9 cellular contexts compared by ENCODE assay signal in genomic region chrX:53440101-53440500, GRCh38. TPM values are rescaled to one million over a fixed set of nuclear protein-coding genes. Genes with fewer than 3 reads are reported as not detected.
DNase-seq lines count a peak whose midpoint lies in the region; FAIRE-seq and TF ChIP-seq lines count a peak whose summit lies in the region.
"Had no signal": no experiment of that assay in that cellular context is flagged by ENCODE, and none has a peak within 500 bp of the region (broad histone marks: within the 10 kb centered on the region; RNA-seq: fewer than 3 reads in every experiment).

No MANE protein-coding gene starts in this region.

- CTCF ChIA-PET in A673 (lab: Charles Lee): no interaction called here

- BruUV-seq in A673 (replicated peaks; lab: Mats Ljungman, UMichigan): no TSS peak

- no peaks in the 10 kb centered on the region for H3K9me3 ChIP-seq in A673 (ENCODE audit: low read depth, low read length, poor library complexity, severe bottlenecking)
- H3K9me3 ChIP-seq in HUES48 (ENCODE audit: control insufficient read depth, insufficient read depth, low read length): peaks cover 10% of the 10 kb centered on the region; the same call in 1 of the 2 replicates
- H3K9me3 ChIP-seq in adrenal gland (replicated peaks in 1 of 3): no peaks in the 10 kb centered on the region
- H3K9me3 ChIP-seq in mononuclear cell (ENCODE audit: low read depth, low read length): no peaks in the 10 kb centered on the region

- TF ChIP-seq CTCF in A673 (conservative IDR thresholded peaks at IDR 0.05; ENCODE audit: low read depth, low read length) (no peak), adrenal gland (IDR thresholded peaks at IDR 0.05) (no peak), GM13976 (IDR thresholded peaks at IDR 0.05; ENCODE audit: borderline replicate concordance, control extremely low read depth, extremely low read depth, insufficient read depth, missing control alignments) (no peak)

- H3K36me3 ChIP-seq in A673 (ENCODE audit: insufficient read depth, low read length, poor library complexity, severe bottlenecking): no peaks in the 10 kb centered on the region
- H3K36me3 ChIP-seq in HUES48 (ENCODE audit: control insufficient read depth, insufficient read depth, low read length): no peaks in the 10 kb centered on the region
- no peaks in the 10 kb centered on the region for H3K36me3 ChIP-seq in adrenal gland (replicated peaks in 1 of 2)

- FAIRE-seq in urothelium cell line (lab: Jason Lieb, UNC) (no peak), HTR-8/SVneo (lab: Jason Lieb, UNC) (no peak)

- H3K27me3 ChIP-seq in A673 (replicated peaks; ENCODE audit: insufficient read depth, low read depth, low read length, poor library complexity): peaks cover 29% of the 10 kb centered on the region
- peaks cover 8% of the 10 kb centered on the region for H3K27me3 ChIP-seq in HUES48 (ENCODE audit: control insufficient read depth, insufficient read depth, low read length)
- H3K27me3 ChIP-seq in adrenal gland: no peaks in the 10 kb centered on the region
- no peaks in the 10 kb centered on the region for H3K27me3 ChIP-seq in mononuclear cell (ENCODE audit: insufficient read depth, low read length)

- peaks cover 5% of the 10 kb centered on the region for H3K4me1 ChIP-seq in A673 (ENCODE audit: insufficient read depth, low read length, poor library complexity, severe bottlenecking)
- H3K4me1 ChIP-seq in HUES48 (ENCODE audit: control insufficient read depth, insufficient read depth, low read length): 0 out of 2 replicates have a peak, but pooled peaks cover 6% of the 10 kb centered on the region
- peaks cover 5 to 17% of the 10 kb centered on the region in 2 donors for H3K4me1 ChIP-seq in adrenal gland (replicated peaks in 1 of 2)
- H3K4me1 ChIP-seq in mononuclear cell (ENCODE audit: insufficient read depth, low read length): peaks cover 31% of the 10 kb centered on the region

- H3K27ac ChIP-seq in A673 (ENCODE audit: low read depth, low read length, poor library complexity, severe bottlenecking) (no peak overlapping the region), HUES48 (ENCODE audit: low read depth, low read length) (no peak overlapping the region), adrenal gland (peak overlapping the region; percentile 67 to 91 (median 80))

- 37 to 76% (median 53%) methylated on average over 4 to 5 of the region's 5 CpGs for WGBS in adrenal gland, 4 donors

- no peak for DNase-seq in A673 (ENCODE audit: low spot score)
- DNase-seq in adrenal gland: no peak
- no peak for DNase-seq in urothelium cell line (ENCODE audit: low spot score)
- DNase-seq in HTR-8/SVneo (ENCODE audit: insufficient read length, low spot score): no peak
- DNase-seq in EL: no peak
- DNase-seq in GM13976 (ENCODE audit: low spot score): no peak
- DNase-seq: activated B cell treated with CpG ODN at 0.5 μM for 24 hours had no signal

- H3K9ac ChIP-seq in HUES48 (ENCODE audit: low read depth, low read length): no peak overlapping the region

- H3K4me3 ChIP-seq in A673 (ENCODE audit: low read depth, low read length, poor library complexity, severe bottlenecking) (peak overlapping the region; percentile 46), HUES48 (ENCODE audit: low read depth, low read length) (peak overlapping the region; percentile 70), adrenal gland (peak overlapping the region in 1 of 4 donors; percentile 43), mononuclear cell (ENCODE audit: low read length) (peak overlapping the region; percentile 24)

- in situ Hi-C loops in GM13976 (cut with MboI; ENCODE audit: low sequenced_read_pairs, unreplicated experiment): no loop called here

- TF ChIP-seq POLR2A in adrenal gland (IDR thresholded peaks at IDR 0.05): no peak

- intact Hi-C loops in A673 (cut with micrococcal nuclease; ENCODE audit: unreplicated experiment): no loop called here
- intact Hi-C loops in adrenal gland (cut with DNase I): loop anchor here in 1 of 2 donors (10.0 kb wide), 1 partner anchor 115 kb away; no protein-coding TSS in a partner anchor

- POLR2A ChIA-PET in A673 (lab: Charles Lee; ENCODE audit: low non-redundant PET): no interaction called here

RNA-seq across cellular contexts. Expression of gene HSD17B10, which starts 5.9 kb away (rescaled TPM):
- total RNA-seq in A673 (2021) (126 and 132 TPM in 2 replicates), adrenal gland (100 to 1,000 TPM; 102 to 172 (median 138) TPM), mononuclear cell (29.0 TPM)
- polyA plus RNA-seq in adrenal gland: 100 to 1,000 TPM in 2 of 3 donors, 10 to 100 TPM in 1; 64.5 to 177 (median 139) TPM

RNA-seq across cellular contexts. Expression of gene RIBC1, which starts 17.4 kb away (rescaled TPM):
- total RNA-seq in A673 (2021): 0.68 and 1.0 TPM in 2 replicates
- 1 to 10 TPM in 7 of 8 donors, under 1 TPM in 1; 0.18 to 6.6 (median 3.6) TPM for total RNA-seq in adrenal gland
- polyA plus RNA-seq in adrenal gland: 1 to 10 TPM; 1.9 to 8.6 (median 7.6) TPM
- 1.0 TPM for total RNA-seq in mononuclear cell

RNA-seq across cellular contexts. Expression of gene SMC1A, which starts 17.6 kb away (rescaled TPM):
- total RNA-seq in A673 (2021) (225 and 230 TPM in 2 replicates), adrenal gland (10 to 100 TPM; 21.4 to 51.6 (median 44.9) TPM), mononuclear cell (27.6 TPM)
- 10 to 100 TPM in 2 of 3 donors, 1 to 10 TPM in 1; 7.6 to 41.5 (median 20.4) TPM for polyA plus RNA-seq in adrenal gland

Comparison
In these comparisons a context has a peak if more than half of its experiments do, and no peak if none do; other contexts are left out.
1. H3K27ac ChIP-seq: peak in adrenal gland (5 of 5); none in A673 (single experiment) and HUES48 (single experiment).